Comparison of ENCODE assay signal across 8 cellular contexts in the genomic region with DNA sequence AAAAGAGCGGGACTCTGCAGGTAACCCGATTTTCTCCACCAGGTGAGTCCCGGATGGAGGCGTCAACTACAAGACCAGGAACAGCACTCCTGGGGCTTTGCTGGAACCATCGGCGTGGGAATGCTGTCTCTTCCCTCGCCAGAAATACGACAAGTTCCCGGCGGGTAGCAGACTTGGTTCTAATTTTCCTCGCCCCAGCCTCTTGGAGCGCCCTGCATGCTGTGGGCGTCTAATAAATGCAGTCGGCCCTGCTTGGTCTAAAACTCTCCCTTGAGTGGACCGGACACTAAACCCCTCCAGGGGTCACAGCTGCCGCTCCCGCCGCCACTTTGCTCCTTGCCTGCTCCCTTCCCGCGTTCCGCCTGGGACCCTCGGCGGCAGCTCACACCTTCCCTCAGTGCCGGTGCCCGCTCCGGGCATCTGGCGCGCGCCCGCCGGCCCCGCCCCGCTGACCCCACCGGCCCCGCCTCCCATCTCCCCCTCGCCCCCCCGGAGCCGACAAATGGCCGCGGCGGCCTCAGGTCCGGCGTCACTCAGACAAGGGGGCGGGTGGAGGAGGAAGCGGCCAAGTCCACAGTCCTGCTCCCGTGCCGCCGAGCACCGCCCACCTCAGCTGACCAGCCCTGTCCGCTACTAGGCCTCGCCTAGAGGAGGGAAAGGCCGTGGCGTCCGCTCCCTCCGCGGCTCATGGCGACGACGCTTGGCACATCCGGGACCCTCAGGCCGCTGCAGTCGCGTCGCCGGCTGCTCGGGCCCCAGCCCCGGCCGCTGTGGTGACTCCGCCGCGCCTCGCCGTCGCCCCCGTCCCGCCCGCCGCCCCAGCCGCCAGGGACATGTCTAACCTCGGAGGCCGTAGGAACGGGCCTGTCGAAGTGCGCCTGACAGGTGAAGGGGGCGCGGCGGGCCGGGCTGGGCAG.
A peak's percentile ranks its signal among the peaks of the same experiment; 100 is the strongest.
DNase-seq lines count a peak whose midpoint lies in the region; ATAC-seq and TF ChIP-seq lines count a peak whose summit lies in the region.

No MANE protein-coding gene starts in this region.

- peak; percentile 98 for DNase-seq in DMS53 (lab: John Stamatoyannopoulos, UW)
- peak; percentile 93 for DNase-seq in HFFc6
- peak; percentile 49 for DNase-seq in NCI-H1417 treated with DMSO at 0.1 percent for 48 hours (lab: John Stamatoyannopoulos, UW)
- peak; percentile 50 to 74 (median 61) for DNase-seq in T-helper 2 cell
- peak; percentile 66 for DNase-seq in astrocyte of the cerebellum (ENCODE audit: low read depth)
- peak; percentile 96 to 99 (median 96) for DNase-seq in right cardiac atrium
- peak; percentile 84 for DNase-seq in progenitor cell of endocrine pancreas (ENCODE audit: low spot score, unreplicated experiment)
- DNase-seq in upper lobe of left lung = peak; percentile 97 to 98

- H3K27ac Mint-ChIP-seq in HFFc6 = peak overlapping the region; percentile 86
- H3K27ac Mint-ChIP-seq in progenitor cell of endocrine pancreas = peak overlapping the region; percentile 98

- 4% methylated on average over 86 of the region's 88 CpGs for WGBS in right cardiac atrium
- WGBS in upper lobe of left lung, 2 donors = 12% methylated on average over 23 to 41 of the region's 88 CpGs

- intact Hi-C loops in right cardiac atrium (cut with DNase I) = no loop called here

- H3K4me3 ChIP-seq in astrocyte of the cerebellum (ENCODE audit: low read depth, low read length) (peak overlapping the region; percentile 74), right cardiac atrium (ENCODE audit: low read length) (peak overlapping the region; percentile 75), upper lobe of left lung (peak overlapping the region; percentile 23 to 94 (median 80))

- peaks cover 0 to under 1% (median 0%) of the 10 kb centered on the region in 4 donors for H3K36me3 ChIP-seq in upper lobe of left lung

- H3K9me3 Mint-ChIP-seq in HFFc6 = no peaks in the 10 kb centered on the region
- peaks cover 6% of the 10 kb centered on the region for H3K9me3 Mint-ChIP-seq in progenitor cell of endocrine pancreas (ENCODE audit: low read depth)

- H3K27me3 Mint-ChIP-seq in HFFc6 (ENCODE audit: insufficient read depth) (no peaks in the 10 kb centered on the region; the same call in 1 of the 2 replicates), progenitor cell of endocrine pancreas (no peaks in the 10 kb centered on the region)

- TF ChIP-seq POLR2A in upper lobe of left lung (IDR thresholded peaks at IDR 0.05) = peak in 3 of 4 donors; percentile 81 to 95 (median 95)

- TF ChIP-seq CTCF in HFFc6 (IDR thresholded peaks at IDR 0.05) (no peak), astrocyte of the cerebellum (IDR thresholded peaks at IDR 0.05; ENCODE audit: low read depth, low read length, missing control alignments) (no peak), progenitor cell of endocrine pancreas (IDR thresholded peaks at IDR 0.05; ENCODE audit: unreplicated experiment) (no peak), upper lobe of left lung (IDR thresholded peaks at IDR 0.05) (peak in 2 of 6 experiments; percentile 14 to 26)

- no peak for TF ChIP-seq EP300 in upper lobe of left lung (IDR thresholded peaks at IDR 0.05)

- H3K27ac ChIP-seq in right cardiac atrium (ENCODE audit: low read length) (peak overlapping the region; percentile 74), upper lobe of left lung (peak overlapping the region; percentile 93 to 95 (median 93))

- in situ Hi-C loops in astrocyte of the cerebellum (cut with HindIII; ENCODE audit: low sequenced_read_pairs) = no loop called here

- no peaks in the 10 kb centered on the region for H3K27me3 ChIP-seq in right cardiac atrium (ENCODE audit: control insufficient read depth, insufficient read depth)
- H3K27me3 ChIP-seq in upper lobe of left lung = no peaks in the 10 kb centered on the region

- H3K36me3 Mint-ChIP-seq in HFFc6 (ENCODE audit: low read depth) = no peaks in the 10 kb centered on the region
- H3K36me3 Mint-ChIP-seq in progenitor cell of endocrine pancreas (ENCODE audit: insufficient read depth) = peaks cover 5% of the 10 kb centered on the region

- ATAC-seq in right cardiac atrium (peak; percentile 99 to 100), upper lobe of left lung (ENCODE audit: low FRiP score in 2 of 2) (peak; percentile 99)

- H3K4me1 ChIP-seq in right cardiac atrium (ENCODE audit: control insufficient read depth, insufficient read depth, low read length) (no peaks in the 10 kb centered on the region), upper lobe of left lung (peaks cover 9 to 24% (median 14%) of the 10 kb centered on the region in 4 donors)

- peak overlapping the region; percentile 95 for H3K4me3 Mint-ChIP-seq in HFFc6
- peak overlapping the region; percentile 94 for H3K4me3 Mint-ChIP-seq in progenitor cell of endocrine pancreas (ENCODE audit: low read depth)

- H3K9me3 ChIP-seq in right cardiac atrium (ENCODE audit: control insufficient read depth, low read length) (no peaks in the 10 kb centered on the region), upper lobe of left lung (no peaks in the 10 kb centered on the region)

- H3K4me1 Mint-ChIP-seq in HFFc6 (ENCODE audit: low read depth) (peaks cover 25% of the 10 kb centered on the region), progenitor cell of endocrine pancreas (ENCODE audit: low read depth) (peaks cover 16% of the 10 kb centered on the region)

Comparison
In these comparisons a context has a peak if more than half of its experiments do, and no peak if none do; other contexts are left out.
1. Peak in every context shown above with its lines: DNase-seq, ATAC-seq, H3K4me3 ChIP-seq and H3K27ac ChIP-seq.